ENCODE assay signal across 1 cellular context in the genomic region with DNA sequence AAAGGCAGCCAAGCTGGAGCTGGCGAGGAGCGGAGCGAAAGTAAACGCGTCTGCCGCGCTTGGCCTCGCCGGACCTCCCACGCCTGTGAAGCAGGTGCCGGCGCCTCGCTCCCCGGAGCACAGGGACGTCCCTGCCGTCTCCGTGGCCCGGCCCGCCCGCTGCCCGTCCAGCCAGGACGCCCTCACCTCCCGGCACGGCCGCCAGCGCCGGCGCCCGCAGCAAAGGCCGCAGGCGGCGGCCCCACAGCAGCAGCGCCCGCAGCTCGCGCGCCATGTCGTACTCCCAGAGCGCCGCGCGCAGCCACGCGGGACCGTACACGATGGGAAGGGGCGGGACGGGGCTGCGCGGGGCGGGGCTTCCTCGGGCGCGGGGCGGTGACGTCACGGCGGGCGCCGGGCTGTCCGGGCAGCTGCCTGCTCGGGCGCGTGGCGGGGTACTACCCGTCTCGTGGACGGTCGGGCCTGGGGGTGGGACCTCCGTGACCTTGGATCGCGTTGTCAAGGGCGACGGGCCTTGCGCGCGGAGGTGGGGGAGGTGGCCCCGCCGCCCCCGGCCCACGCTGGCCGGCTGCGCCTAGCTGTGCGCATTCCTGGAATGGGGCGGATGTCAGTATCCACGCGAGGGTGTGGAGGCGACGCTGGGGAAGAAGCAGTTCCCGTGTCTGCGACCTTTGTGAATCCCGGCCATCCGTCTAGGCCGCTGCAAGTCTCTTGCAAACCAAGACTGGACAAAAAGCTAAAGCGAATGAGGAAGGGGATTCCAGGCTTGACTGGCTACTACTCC.
TF ChIP-seq lines count a peak whose summit lies in the region.

A gene (minus strand): TSS at position 290 of the 784 bp plus-strand sequence. CDS start 16 bp downstream, at position 274.

TF ChIP-seq in K562, 482 proteins besides CTCF, POLR2A, EP300 and RAD21 (continued from another document and continues in another):
- no peak; the same call in 1 of the 2 replicates for TF ChIP-seq ZNF263 (CRISPR knock-in tag; IDR thresholded peaks at IDR 0.05; ENCODE audit: borderline replicate concordance)
- TF ChIP-seq NCOA1 (IDR thresholded peaks at IDR 0.05; ENCODE audit: low read depth), result no peak
- peak; percentile 91 for TF ChIP-seq TAF1 (IDR thresholded peaks at IDR 0.05; ENCODE audit: control insufficient read depth, extremely low read depth, insufficient read depth, low read length, severe bottlenecking)
- no peak for TF ChIP-seq GTF2A2 (tag; IDR thresholded peaks at IDR 0.05)
- peak in 1 of 2 experiments; percentile 94; a peak in 2 of 4 replicates for TF ChIP-seq HDAC1 (IDR thresholded peaks at IDR 0.05)
- TF ChIP-seq, protein P1, sequence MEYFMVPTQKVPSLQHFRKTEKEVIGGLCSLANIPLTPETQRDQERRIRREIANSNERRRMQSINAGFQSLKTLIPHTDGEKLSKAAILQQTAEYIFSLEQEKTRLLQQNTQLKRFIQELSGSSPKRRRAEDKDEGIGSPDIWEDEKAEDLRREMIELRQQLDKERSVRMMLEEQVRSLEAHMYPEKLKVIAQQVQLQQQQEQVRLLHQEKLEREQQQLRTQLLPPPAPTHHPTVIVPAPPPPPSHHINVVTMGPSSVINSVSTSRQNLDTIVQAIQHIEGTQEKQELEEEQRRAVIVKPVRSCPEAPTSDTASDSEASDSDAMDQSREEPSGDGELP (CRISPR knock-in tag; IDR thresholded peaks at IDR 0.05; ENCODE audit: borderline replicate concordance), result peak; percentile 49; the same call in 1 of the 2 replicates
- TF ChIP-seq SP1 (CRISPR knock-in tag; IDR thresholded peaks at IDR 0.05), result peak; percentile 62; the same call in 1 of the 2 replicates
- no peak for TF ChIP-seq ZNF75A (CRISPR knock-in tag; IDR thresholded peaks at IDR 0.05)
- no peak for TF ChIP-seq POLR3A (IDR thresholded peaks at IDR 0.05; ENCODE audit: borderline replicate concordance, extremely low read depth, insufficient read depth, insufficient read length)
- no peak for TF ChIP-seq ZNF239 (CRISPR knock-in tag; IDR thresholded peaks at IDR 0.05)
- no peak for TF ChIP-seq SMARCE1 (IDR thresholded peaks at IDR 0.05)
- TF ChIP-seq CREBBP (IDR thresholded peaks at IDR 0.05; ENCODE audit: low read depth, low read length), result no peak
- no peak for TF ChIP-seq ZNF184 (CRISPR knock-in tag; IDR thresholded peaks at IDR 0.05)
- no peak for TF ChIP-seq TRIM28 (IDR thresholded peaks at IDR 0.05)
- TF ChIP-seq ZNF224 (CRISPR knock-in tag; IDR thresholded peaks at IDR 0.05), result peak; percentile 53; the same call in 1 of the 2 replicates
- no peak for TF ChIP-seq ZNF551 (CRISPR knock-in tag; IDR thresholded peaks at IDR 0.05)
- TF ChIP-seq FOXP1 (CRISPR knock-in tag; IDR thresholded peaks at IDR 0.05), result peak; percentile 13; the same call in 1 of the 2 replicates
- TF ChIP-seq, protein P2, sequence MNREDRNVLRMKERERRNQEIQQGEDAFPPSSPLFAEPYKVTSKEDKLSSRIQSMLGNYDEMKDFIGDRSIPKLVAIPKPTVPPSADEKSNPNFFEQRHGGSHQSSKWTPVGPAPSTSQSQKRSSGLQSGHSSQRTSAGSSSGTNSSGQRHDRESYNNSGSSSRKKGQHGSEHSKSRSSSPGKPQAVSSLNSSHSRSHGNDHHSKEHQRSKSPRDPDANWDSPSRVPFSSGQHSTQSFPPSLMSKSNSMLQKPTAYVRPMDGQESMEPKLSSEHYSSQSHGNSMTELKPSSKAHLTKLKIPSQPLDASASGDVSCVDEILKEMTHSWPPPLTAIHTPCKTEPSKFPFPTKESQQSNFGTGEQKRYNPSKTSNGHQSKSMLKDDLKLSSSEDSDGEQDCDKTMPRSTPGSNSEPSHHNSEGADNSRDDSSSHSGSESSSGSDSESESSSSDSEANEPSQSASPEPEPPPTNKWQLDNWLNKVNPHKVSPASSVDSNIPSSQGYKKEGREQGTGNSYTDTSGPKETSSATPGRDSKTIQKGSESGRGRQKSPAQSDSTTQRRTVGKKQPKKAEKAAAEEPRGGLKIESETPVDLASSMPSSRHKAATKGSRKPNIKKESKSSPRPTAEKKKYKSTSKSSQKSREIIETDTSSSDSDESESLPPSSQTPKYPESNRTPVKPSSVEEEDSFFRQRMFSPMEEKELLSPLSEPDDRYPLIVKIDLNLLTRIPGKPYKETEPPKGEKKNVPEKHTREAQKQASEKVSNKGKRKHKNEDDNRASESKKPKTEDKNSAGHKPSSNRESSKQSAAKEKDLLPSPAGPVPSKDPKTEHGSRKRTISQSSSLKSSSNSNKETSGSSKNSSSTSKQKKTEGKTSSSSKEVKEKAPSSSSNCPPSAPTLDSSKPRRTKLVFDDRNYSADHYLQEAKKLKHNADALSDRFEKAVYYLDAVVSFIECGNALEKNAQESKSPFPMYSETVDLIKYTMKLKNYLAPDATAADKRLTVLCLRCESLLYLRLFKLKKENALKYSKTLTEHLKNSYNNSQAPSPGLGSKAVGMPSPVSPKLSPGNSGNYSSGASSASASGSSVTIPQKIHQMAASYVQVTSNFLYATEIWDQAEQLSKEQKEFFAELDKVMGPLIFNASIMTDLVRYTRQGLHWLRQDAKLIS (CRISPR knock-in tag; IDR thresholded peaks at IDR 0.05), result no peak
- TF ChIP-seq U2AF1 (optimal IDR thresholded peaks at IDR 0.05; ENCODE audit: low read depth, low read length), result peak; percentile 21
- no peak for TF ChIP-seq HDAC6 (IDR thresholded peaks at IDR 0.05; ENCODE audit: low read depth, low read length)
- TF ChIP-seq, protein P3, sequence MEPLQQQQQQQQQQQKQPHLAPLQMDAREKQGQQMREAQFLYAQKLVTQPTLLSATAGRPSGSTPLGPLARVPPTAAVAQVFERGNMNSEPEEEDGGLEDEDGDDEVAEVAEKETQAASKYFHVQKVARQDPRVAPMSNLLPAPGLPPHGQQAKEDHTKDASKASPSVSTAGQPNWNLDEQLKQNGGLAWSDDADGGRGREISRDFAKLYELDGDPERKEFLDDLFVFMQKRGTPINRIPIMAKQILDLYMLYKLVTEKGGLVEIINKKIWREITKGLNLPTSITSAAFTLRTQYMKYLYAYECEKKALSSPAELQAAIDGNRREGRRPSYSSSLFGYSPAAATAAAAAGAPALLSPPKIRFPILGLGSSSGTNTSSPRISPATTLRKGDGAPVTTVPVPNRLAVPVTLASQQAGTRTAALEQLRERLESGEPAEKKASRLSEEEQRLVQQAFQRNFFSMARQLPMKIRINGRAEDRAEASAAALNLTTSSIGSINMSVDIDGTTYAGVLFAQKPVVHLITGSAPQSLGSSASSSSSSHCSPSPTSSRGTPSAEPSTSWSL (CRISPR knock-in tag; IDR thresholded peaks at IDR 0.05; ENCODE audit: borderline replicate concordance), result 0 out of 2 replicates have a peak, but pooled peaks have one; percentile 34
- no peak for TF ChIP-seq RBM17 (IDR thresholded peaks at IDR 0.05; ENCODE audit: borderline replicate concordance, low read depth, low read length)
- TF ChIP-seq PHB2 (IDR thresholded peaks at IDR 0.05; ENCODE audit: low read depth), result no peak
- TF ChIP-seq, protein P4, sequence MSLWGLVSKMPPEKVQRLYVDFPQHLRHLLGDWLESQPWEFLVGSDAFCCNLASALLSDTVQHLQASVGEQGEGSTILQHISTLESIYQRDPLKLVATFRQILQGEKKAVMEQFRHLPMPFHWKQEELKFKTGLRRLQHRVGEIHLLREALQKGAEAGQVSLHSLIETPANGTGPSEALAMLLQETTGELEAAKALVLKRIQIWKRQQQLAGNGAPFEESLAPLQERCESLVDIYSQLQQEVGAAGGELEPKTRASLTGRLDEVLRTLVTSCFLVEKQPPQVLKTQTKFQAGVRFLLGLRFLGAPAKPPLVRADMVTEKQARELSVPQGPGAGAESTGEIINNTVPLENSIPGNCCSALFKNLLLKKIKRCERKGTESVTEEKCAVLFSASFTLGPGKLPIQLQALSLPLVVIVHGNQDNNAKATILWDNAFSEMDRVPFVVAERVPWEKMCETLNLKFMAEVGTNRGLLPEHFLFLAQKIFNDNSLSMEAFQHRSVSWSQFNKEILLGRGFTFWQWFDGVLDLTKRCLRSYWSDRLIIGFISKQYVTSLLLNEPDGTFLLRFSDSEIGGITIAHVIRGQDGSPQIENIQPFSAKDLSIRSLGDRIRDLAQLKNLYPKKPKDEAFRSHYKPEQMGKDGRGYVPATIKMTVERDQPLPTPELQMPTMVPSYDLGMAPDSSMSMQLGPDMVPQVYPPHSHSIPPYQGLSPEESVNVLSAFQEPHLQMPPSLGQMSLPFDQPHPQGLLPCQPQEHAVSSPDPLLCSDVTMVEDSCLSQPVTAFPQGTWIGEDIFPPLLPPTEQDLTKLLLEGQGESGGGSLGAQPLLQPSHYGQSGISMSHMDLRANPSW (CRISPR knock-in tag; IDR thresholded peaks at IDR 0.05), result no peak
- no peak for TF ChIP-seq PCBP2 (IDR thresholded peaks at IDR 0.05; ENCODE audit: low read depth, low read length, poor library complexity, severe bottlenecking)
- no peak for TF ChIP-seq ZFP30 (CRISPR knock-in tag; IDR thresholded peaks at IDR 0.05; ENCODE audit: borderline replicate concordance)
- TF ChIP-seq EP400 (IDR thresholded peaks at IDR 0.05), result peak; percentile 96
- TF ChIP-seq SIX5 (IDR thresholded peaks at IDR 0.05; ENCODE audit: borderline replicate concordance in 1 of 2, insufficient read depth in 1 of 2, low read depth in 1 of 2, low read length in 2 of 2), result no peak; a peak in 1 of 4 replicates
- no peak for TF ChIP-seq MTF1 (CRISPR knock-in tag; IDR thresholded peaks at IDR 0.05; ENCODE audit: borderline replicate concordance)
- TF ChIP-seq, protein P5, sequence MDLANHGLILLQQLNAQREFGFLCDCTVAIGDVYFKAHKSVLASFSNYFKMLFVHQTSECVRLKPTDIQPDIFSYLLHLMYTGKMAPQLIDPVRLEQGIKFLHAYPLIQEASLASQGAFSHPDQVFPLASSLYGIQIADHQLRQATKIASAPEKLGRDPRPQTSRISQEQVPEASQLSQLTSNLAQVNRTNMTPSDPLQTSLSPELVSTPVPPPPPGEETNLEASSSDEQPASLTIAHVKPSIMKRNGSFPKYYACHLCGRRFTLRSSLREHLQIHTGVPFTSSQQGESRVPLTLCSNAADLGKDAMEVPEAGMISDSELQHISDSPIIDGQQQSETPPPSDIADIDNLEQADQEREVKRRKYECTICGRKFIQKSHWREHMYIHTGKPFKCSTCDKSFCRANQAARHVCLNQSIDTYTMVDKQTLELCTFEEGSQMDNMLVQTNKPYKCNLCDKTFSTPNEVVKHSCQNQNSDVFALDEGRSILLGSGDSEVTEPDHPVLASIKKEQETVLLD (IDR thresholded peaks at IDR 0.05), result no peak
- TF ChIP-seq, protein P6, sequence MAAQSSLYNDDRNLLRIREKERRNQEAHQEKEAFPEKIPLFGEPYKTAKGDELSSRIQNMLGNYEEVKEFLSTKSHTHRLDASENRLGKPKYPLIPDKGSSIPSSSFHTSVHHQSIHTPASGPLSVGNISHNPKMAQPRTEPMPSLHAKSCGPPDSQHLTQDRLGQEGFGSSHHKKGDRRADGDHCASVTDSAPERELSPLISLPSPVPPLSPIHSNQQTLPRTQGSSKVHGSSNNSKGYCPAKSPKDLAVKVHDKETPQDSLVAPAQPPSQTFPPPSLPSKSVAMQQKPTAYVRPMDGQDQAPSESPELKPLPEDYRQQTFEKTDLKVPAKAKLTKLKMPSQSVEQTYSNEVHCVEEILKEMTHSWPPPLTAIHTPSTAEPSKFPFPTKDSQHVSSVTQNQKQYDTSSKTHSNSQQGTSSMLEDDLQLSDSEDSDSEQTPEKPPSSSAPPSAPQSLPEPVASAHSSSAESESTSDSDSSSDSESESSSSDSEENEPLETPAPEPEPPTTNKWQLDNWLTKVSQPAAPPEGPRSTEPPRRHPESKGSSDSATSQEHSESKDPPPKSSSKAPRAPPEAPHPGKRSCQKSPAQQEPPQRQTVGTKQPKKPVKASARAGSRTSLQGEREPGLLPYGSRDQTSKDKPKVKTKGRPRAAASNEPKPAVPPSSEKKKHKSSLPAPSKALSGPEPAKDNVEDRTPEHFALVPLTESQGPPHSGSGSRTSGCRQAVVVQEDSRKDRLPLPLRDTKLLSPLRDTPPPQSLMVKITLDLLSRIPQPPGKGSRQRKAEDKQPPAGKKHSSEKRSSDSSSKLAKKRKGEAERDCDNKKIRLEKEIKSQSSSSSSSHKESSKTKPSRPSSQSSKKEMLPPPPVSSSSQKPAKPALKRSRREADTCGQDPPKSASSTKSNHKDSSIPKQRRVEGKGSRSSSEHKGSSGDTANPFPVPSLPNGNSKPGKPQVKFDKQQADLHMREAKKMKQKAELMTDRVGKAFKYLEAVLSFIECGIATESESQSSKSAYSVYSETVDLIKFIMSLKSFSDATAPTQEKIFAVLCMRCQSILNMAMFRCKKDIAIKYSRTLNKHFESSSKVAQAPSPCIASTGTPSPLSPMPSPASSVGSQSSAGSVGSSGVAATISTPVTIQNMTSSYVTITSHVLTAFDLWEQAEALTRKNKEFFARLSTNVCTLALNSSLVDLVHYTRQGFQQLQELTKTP (IDR thresholded peaks at IDR 0.05; ENCODE audit: low read depth in 1 of 2, partially characterized antibody in 2 of 2), result peak in 1 of 2 experiments; percentile 38
- no peak; the same call in 1 of the 2 replicates for TF ChIP-seq KLF6 (CRISPR knock-in tag; IDR thresholded peaks at IDR 0.05; ENCODE audit: borderline replicate concordance)
- no peak for TF ChIP-seq TCF7L2 (IDR thresholded peaks at IDR 0.05; ENCODE audit: low read depth, low read length)
- no peak for TF ChIP-seq ZNF644 (tag; IDR thresholded peaks at IDR 0.05; ENCODE audit: low read depth)
- no peak for TF ChIP-seq FOS (IDR thresholded peaks at IDR 0.05; ENCODE audit: extremely low read depth, insufficient read length)
- no peak for TF ChIP-seq MCM7 (IDR thresholded peaks at IDR 0.05)
- no peak for TF ChIP-seq RBM25 (IDR thresholded peaks at IDR 0.05; ENCODE audit: low read depth, low read length, severe bottlenecking)
- TF ChIP-seq, protein P7, sequence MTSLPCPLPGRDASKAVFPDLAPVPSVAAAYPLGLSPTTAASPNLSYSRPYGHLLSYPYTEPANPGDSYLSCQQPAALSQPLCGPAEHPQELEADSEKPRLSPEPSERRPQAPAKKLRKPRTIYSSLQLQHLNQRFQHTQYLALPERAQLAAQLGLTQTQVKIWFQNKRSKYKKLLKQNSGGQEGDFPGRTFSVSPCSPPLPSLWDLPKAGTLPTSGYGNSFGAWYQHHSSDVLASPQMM (CRISPR knock-in tag; IDR thresholded peaks at IDR 0.05), result no peak
- TF ChIP-seq ATF1 (CRISPR knock-in tag; IDR thresholded peaks at IDR 0.05), result peak; percentile 79
- TF ChIP-seq ATF1 (tag; IDR thresholded peaks at IDR 0.05), result peak; percentile 98
- TF ChIP-seq, protein P8, sequence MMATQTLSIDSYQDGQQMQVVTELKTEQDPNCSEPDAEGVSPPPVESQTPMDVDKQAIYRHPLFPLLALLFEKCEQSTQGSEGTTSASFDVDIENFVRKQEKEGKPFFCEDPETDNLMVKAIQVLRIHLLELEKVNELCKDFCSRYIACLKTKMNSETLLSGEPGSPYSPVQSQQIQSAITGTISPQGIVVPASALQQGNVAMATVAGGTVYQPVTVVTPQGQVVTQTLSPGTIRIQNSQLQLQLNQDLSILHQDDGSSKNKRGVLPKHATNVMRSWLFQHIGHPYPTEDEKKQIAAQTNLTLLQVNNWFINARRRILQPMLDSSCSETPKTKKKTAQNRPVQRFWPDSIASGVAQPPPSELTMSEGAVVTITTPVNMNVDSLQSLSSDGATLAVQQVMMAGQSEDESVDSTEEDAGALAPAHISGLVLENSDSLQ (IDR thresholded peaks at IDR 0.05), result no peak
- no peak; a peak in 2 of 4 replicates for TF ChIP-seq FOXA3 (CRISPR knock-in tag; conservative IDR thresholded peaks at IDR 0.05 in 1 of 2, IDR thresholded peaks at IDR 0.05 in 1 of 2)
- TF ChIP-seq TOE1 (IDR thresholded peaks at IDR 0.05; ENCODE audit: borderline replicate concordance), result no peak; the same call in 1 of the 2 replicates
- no peak for TF ChIP-seq TOE1 (CRISPR knock-in tag; IDR thresholded peaks at IDR 0.05; ENCODE audit: borderline replicate concordance, low read depth)
- no peak for TF ChIP-seq HDGF (IDR thresholded peaks at IDR 0.05)
- TF ChIP-seq RBM22 (IDR thresholded peaks at IDR 0.05; ENCODE audit: low read depth, low read length, poor library complexity, severe bottlenecking), result peak; percentile 43
- peak; percentile 97 for TF ChIP-seq RBFOX2 (IDR thresholded peaks at IDR 0.05; ENCODE audit: low read depth, low read length)
- TF ChIP-seq SMAD1 (IDR thresholded peaks at IDR 0.05; ENCODE audit: low read depth, low read length, partially characterized antibody), result no peak
